12 cellular contexts compared by ENCODE assay signal in the genomic region with DNA sequence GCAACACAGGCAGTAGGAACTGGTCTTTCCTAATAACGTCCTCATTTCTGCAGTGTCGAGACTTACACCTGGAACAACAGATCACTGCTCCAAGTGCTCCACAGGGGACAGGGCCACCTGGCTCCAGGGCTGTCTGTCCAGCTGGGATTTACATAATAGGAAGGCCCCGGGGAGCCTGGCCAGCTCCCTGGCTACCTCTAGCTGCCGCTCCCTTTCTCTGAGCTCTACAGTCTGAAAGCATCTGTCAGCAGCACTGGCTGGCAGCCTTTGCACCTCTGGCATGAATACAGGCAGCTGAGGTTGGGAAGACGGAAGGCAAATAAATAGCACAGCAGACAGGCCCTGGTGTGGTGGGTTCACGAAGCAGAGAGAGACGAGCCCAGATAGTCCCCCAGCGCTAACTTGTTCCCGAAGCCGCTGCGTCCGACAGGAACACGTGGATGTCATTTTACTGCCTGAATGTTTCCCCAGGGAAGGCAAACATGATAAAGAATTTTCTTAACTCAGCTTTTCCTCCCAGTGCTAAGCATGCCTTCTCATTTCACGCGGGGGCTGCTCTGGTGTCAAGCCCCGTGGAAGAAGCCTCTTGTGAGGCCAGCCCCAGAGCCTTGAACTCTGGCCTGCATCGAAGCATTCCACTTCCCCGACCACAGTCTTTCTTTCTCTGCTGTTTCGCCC.
DNase-seq lines count a peak whose midpoint lies in the region; ATAC-seq and TF ChIP-seq lines count a peak whose summit lies in the region.
"Had no signal": no experiment of that assay in that cellular context is flagged by ENCODE, and none has a peak within 500 bp of the region (broad histone marks: within the 10 kb centered on the region; RNA-seq: fewer than 3 reads in every experiment).

No MANE protein-coding gene starts in this region.

- H3K36me3 Mint-ChIP-seq in natural killer cell treated with Interleukin-12 subunit alpha and Interleukin-12 subunit beta and Interleukin-15 and Interleukin-18, amount 100 ng/mL, for 72 hours: no peaks in the 10 kb centered on the region
- H3K36me3 Mint-ChIP-seq: mesothelial cell of epicardium had no signal

- no peak overlapping the region for H3K27ac ChIP-seq in SJCRH30
- H3K27ac ChIP-seq in heart right ventricle: peak overlapping the region in 9 of 10 donors; percentile 13 to 74 (median 38)
- H3K27ac ChIP-seq: epithelial cell of prostate had no signal

- H3K4me3 ChIP-seq in AG10803 (ENCODE audit: low read length): no peak overlapping the region
- no peak overlapping the region for H3K4me3 ChIP-seq in SJCRH30
- no peak overlapping the region for H3K4me3 ChIP-seq in heart right ventricle

- TF ChIP-seq CTCF in AG10803 (conservative IDR thresholded peaks at IDR 0.05; ENCODE audit: low read length): no peak
- TF ChIP-seq CTCF in heart right ventricle (IDR thresholded peaks at IDR 0.05): peak in 3 of 9 donors; percentile 37 to 41 (median 38)
- TF ChIP-seq CTCF in omental fat pad (IDR thresholded peaks at IDR 0.05): no peak

- H3K27me3 ChIP-seq in SJCRH30 (no peaks in the 10 kb centered on the region), heart right ventricle (no peaks in the 10 kb centered on the region)

- 12 to 18% methylated on average over 19 of the region's 19 CpGs for WGBS in heart right ventricle, 2 donors

- H3K4me3 Mint-ChIP-seq in natural killer cell treated with Interleukin-12 subunit alpha and Interleukin-12 subunit beta and Interleukin-15 and Interleukin-18, amount 100 ng/mL, for 72 hours: no peak overlapping the region
- H3K4me3 Mint-ChIP-seq: mesothelial cell of epicardium had no signal

- no peak overlapping the region for H3K27ac Mint-ChIP-seq in natural killer cell treated with Interleukin-12 subunit alpha and Interleukin-12 subunit beta and Interleukin-15 and Interleukin-18, amount 100 ng/mL, for 72 hours
- H3K27ac Mint-ChIP-seq: mesothelial cell of epicardium had no signal

- H3K27me3 Mint-ChIP-seq in natural killer cell treated with Interleukin-12 subunit alpha and Interleukin-12 subunit beta and Interleukin-15 and Interleukin-18, amount 100 ng/mL, for 72 hours: peaks cover 9 to 22% of the 10 kb centered on the region in 2 donors

- H3K9me3 ChIP-seq in SJCRH30 (replicated peaks) (no peaks in the 10 kb centered on the region), heart right ventricle (no peaks in the 10 kb centered on the region)

- no peaks in the 10 kb centered on the region for H3K36me3 ChIP-seq in SJCRH30
- H3K36me3 ChIP-seq in heart right ventricle: peaks cover 0 to 12% (median 0%) of the 10 kb centered on the region in 9 donors

- intact Hi-C loops in heart right ventricle (cut with DNase I): no loop called here

- no peaks in the 10 kb centered on the region for H3K4me1 Mint-ChIP-seq in natural killer cell treated with Interleukin-12 subunit alpha and Interleukin-12 subunit beta and Interleukin-15 and Interleukin-18, amount 100 ng/mL, for 72 hours (ENCODE audit: low read depth in 2 of 2)

- DNase-seq in AG10803 (ENCODE audit: low read depth): peak; percentile 47
- DNase-seq in SJCRH30: peak; percentile 3 to 25
- peak; percentile 80 to 85 for DNase-seq in heart right ventricle
- DNase-seq in omental fat pad (ENCODE audit: low spot score): no peak
- no peak for DNase-seq in SIG-M5 (lab: John Stamatoyannopoulos, UW)
- no peak for DNase-seq in NCI-H345 treated with DMSO at 0.1 percent for 48 hours (lab: John Stamatoyannopoulos, UW; ENCODE audit: unreplicated experiment)
- DNase-seq in natural killer cell treated with Interleukin-12 subunit alpha and Interleukin-12 subunit beta and Interleukin-15 and Interleukin-18, amount 100 ng/mL, for 72 hours (ENCODE audit: low spot score): no peak
- DNase-seq: NCI-H526 treated with DMSO at 0.1 percent for 48 hours; stimulated activated CD4-positive, alpha-beta T cell treated with anti-CD3 and anti-CD28 coated beads, Interleukin-2, amount 100 ng/mL, for 48 hours had no signal

- peak; percentile 84 to 93 (median 90) for ATAC-seq in heart right ventricle
- ATAC-seq in omental fat pad (ENCODE audit: low FRiP score): peak; percentile 66
- no peak for ATAC-seq in HG03095 (IDR thresholded peaks at IDR 0.05; ENCODE audit: unreplicated experiment)
- no peak for ATAC-seq in natural killer cell treated with Interleukin-12 subunit alpha and Interleukin-12 subunit beta and Interleukin-15 and Interleukin-18, amount 100 ng/mL, for 72 hours

- no peaks in the 10 kb centered on the region for H3K9me3 Mint-ChIP-seq in natural killer cell treated with Interleukin-12 subunit alpha and Interleukin-12 subunit beta and Interleukin-15 and Interleukin-18, amount 100 ng/mL, for 72 hours
- H3K9me3 Mint-ChIP-seq: mesothelial cell of epicardium had no signal

- no peaks in the 10 kb centered on the region for H3K4me1 ChIP-seq in SJCRH30
- peaks cover 10 to 45% (median 38%) of the 10 kb centered on the region in 9 donors for H3K4me1 ChIP-seq in heart right ventricle

Comparison
In these comparisons a context has a peak if more than half of its experiments do, and no peak if none do; other contexts are left out.
1. DNase-seq: peak in AG10803 (single experiment), SJCRH30 (2 of 2) and heart right ventricle (2 of 2); none in omental fat pad (single experiment), SIG-M5 (single experiment), NCI-H345 treated with DMSO at 0.1 percent for 48 hours (single experiment) and natural killer cell treated with Interleukin-12 subunit alpha and Interleukin-12 subunit beta and Interleukin-15 and Interleukin-18, amount 100 ng/mL, for 72 hours (single experiment).
2. ATAC-seq: peak in heart right ventricle (8 of 8) and omental fat pad (single experiment); none in HG03095 (single experiment) and natural killer cell treated with Interleukin-12 subunit alpha and Interleukin-12 subunit beta and Interleukin-15 and Interleukin-18, amount 100 ng/mL, for 72 hours (0 of 2).